40 cellular contexts compared by ENCODE assay signal in genomic region chr2:228458364-228458763, GRCh38.
"Had no signal": no experiment of that assay in that cellular context is flagged by ENCODE, and none has a peak within 500 bp of the region (broad histone marks: within the 10 kb centered on the region; RNA-seq: fewer than 3 reads in every experiment).

No MANE protein-coding gene starts in this region.

- H3K4me1 Mint-ChIP-seq: activated naive CD4-positive, alpha-beta T cell treated with anti-CD3 and anti-CD28 coated beads, Interleukin-2, amount 10 ng/mL, durations not matched to agents 7 days and 5 days; activated naive CD4-positive, alpha-beta T cell treated with anti-CD3 and anti-CD28 coated beads, Interleukin-2, amount 50 U/mL, for 24 hours; activated naive CD8-positive, alpha-beta T cell treated with anti-CD3 and anti-CD28 coated beads for 36 hours; activated naive CD8-positive, alpha-beta T cell treated with anti-CD3 and anti-CD28 coated beads, Interleukin-2, amount 10 ng/mL, durations not matched to agents 7 days and 5 days; activated naive CD8-positive, alpha-beta T cell treated with anti-CD3 and anti-CD28 coated beads, Interleukin-2, amount 50 U/mL, for 24 hours; activated T-helper 17 cell treated with anti-CD3 and anti-CD28 coated beads, Interleukin-2, amount 50 U/mL, for 72 hours; brain; central memory CD8-positive, alpha-beta T cell had no signal

- H3K4me1 ChIP-seq: adrenal gland, ascending aorta, body of pancreas, breast epithelium had no signal

- DNase-seq: activated effector memory CD4-positive, alpha-beta T cell treated with anti-CD3 and anti-CD28 coated beads, Interleukin-2, amount 50 U/mL, for 16 hours; activated effector memory CD4-positive, alpha-beta T cell treated with Interleukin-2 at 50 U/mL for 16 hours; activated gamma-delta T cell; activated gamma-delta T cell treated with Interleukin-2 at 50 U/mL for 16 hours; activated naive CD4-positive, alpha-beta T cell; activated naive CD4-positive, alpha-beta T cell treated with anti-CD3 and anti-CD28 coated beads for 36 hours; activated naive CD4-positive, alpha-beta T cell treated with anti-CD3 and anti-CD28 coated beads, Interleukin-2, amount 10 ng/mL, durations not matched to agents 7 days and 5 days; activated naive CD4-positive, alpha-beta T cell treated with anti-CD3 and anti-CD28 coated beads, Interleukin-2, amount 50 U/mL, for 16 hours; activated naive CD4-positive, alpha-beta T cell treated with Interleukin-2 at 50 U/mL for 16 hours; activated naive CD8-positive, alpha-beta T cell treated with anti-CD3 and anti-CD28 coated beads for 36 hours; activated naive CD8-positive, alpha-beta T cell treated with anti-CD3 and anti-CD28 coated beads, Interleukin-2, amount 10 ng/mL, durations not matched to agents 7 days and 5 days; activated naive CD8-positive, alpha-beta T cell treated with anti-CD3 and anti-CD28 coated beads, Interleukin-2, amount 50 U/mL, for 24 hours; activated T-cell treated with anti-CD3 and anti-CD28 coated beads, Interleukin-2, amount 50 U/mL, for 1 hour; activated T-cell treated with anti-CD3 and anti-CD28 coated beads, Interleukin-2, amount 50 U/mL, for 24 hours; activated T-cell treated with anti-CD3 and anti-CD28 coated beads, Interleukin-2, amount 50 U/mL, for 4 hours; activated T-cell treated with anti-CD3 and anti-CD28 coated beads, Interleukin-2, amount 50 U/mL, for 48 hours; activated T-cell treated with anti-CD3 and anti-CD28 coated beads, Interleukin-2, amount 50 U/mL, for 72 hours; adrenal gland; amniotic stem cell; amygdala; anterior cingulate cortex; aorta; body of pancreas; brain microvascular endothelial cell; caudate nucleus; central memory CD4-positive, alpha-beta T cell; cerebellar nuclear complex had no signal

- H3K4me3 ChIP-seq: adrenal gland, ascending aorta, body of pancreas, breast epithelium, cardiac muscle cell had no signal

- H3K27me3 ChIP-seq: adrenal gland, ascending aorta, body of pancreas, brain microvascular endothelial cell, breast epithelium, cardiac muscle cell had no signal

- H3K36me3 ChIP-seq: adrenal gland, ascending aorta, brain microvascular endothelial cell, breast epithelium, cardiac muscle cell had no signal

- ATAC-seq: activated naive CD4-positive, alpha-beta T cell treated with anti-CD3 and anti-CD28 coated beads, Interleukin-2, amount 50 U/mL, for 72 hours; activated naive CD8-positive, alpha-beta T cell treated with anti-CD3 and anti-CD28 coated beads, Interleukin-2, amount 50 U/mL, for 24 hours; activated T-cell treated with anti-CD3 and anti-CD28 coated beads, Interleukin-2, amount 50 U/mL, for 4 hours; activated T-cell treated with anti-CD3 and anti-CD28 coated beads, Interleukin-2, amount 50 U/mL, for 72 hours; activated T-helper 17 cell treated with anti-CD3 and anti-CD28 coated beads, Interleukin-2, amount 50 U/mL, for 72 hours; body of pancreas had no signal

- H3K27ac Mint-ChIP-seq: activated naive CD4-positive, alpha-beta T cell treated with anti-CD3 and anti-CD28 coated beads for 36 hours; activated naive CD4-positive, alpha-beta T cell treated with anti-CD3 and anti-CD28 coated beads, Interleukin-2, amount 10 ng/mL, durations not matched to agents 7 days and 5 days; activated naive CD4-positive, alpha-beta T cell treated with anti-CD3 and anti-CD28 coated beads, Interleukin-2, amount 50 U/mL, for 24 hours; activated naive CD4-positive, alpha-beta T cell treated with anti-CD3 and anti-CD28 coated beads, Interleukin-2, amount 50 U/mL, for 72 hours; activated naive CD8-positive, alpha-beta T cell; activated naive CD8-positive, alpha-beta T cell treated with anti-CD3 and anti-CD28 coated beads for 36 hours; activated naive CD8-positive, alpha-beta T cell treated with anti-CD3 and anti-CD28 coated beads, Interleukin-2, amount 10 ng/mL, durations not matched to agents 7 days and 5 days; activated naive CD8-positive, alpha-beta T cell treated with anti-CD3 and anti-CD28 coated beads, Interleukin-2, amount 50 U/mL, for 24 hours; activated T-cell treated with anti-CD3 and anti-CD28 coated beads, Interleukin-2, amount 50 U/mL, for 24 hours; activated T-cell treated with anti-CD3 and anti-CD28 coated beads, Interleukin-2, amount 50 U/mL, for 72 hours; activated T-helper 1 cell treated with anti-CD3 and anti-CD28 coated beads, Interleukin-12 subunit alpha, Interleukin-12 subunit beta, Interleukin-2, Interleukin-4 antibody, amounts not matched to agents 30 ng/mL and 10 ng/mL and 1 ng/mL, durations not matched to agents 14 hours and 24 hours and 36 hours; activated T-helper 17 cell treated with anti-CD3 and anti-CD28 coated beads, Interleukin-2, amount 50 U/mL, for 72 hours; activated T-helper 2 cell treated with anti-CD3 and anti-CD28 coated beads, Interferon-gamma antibody, Interleukin-2, Interleukin-4, amounts not matched to agents 10 μg/mL and 5 μg/mL and 100 μg/mL, durations not matched to agents 14 hours and 24 hours and 36 hours; brain had no signal

- H3K36me3 Mint-ChIP-seq: activated naive CD4-positive, alpha-beta T cell treated with anti-CD3 and anti-CD28 coated beads, Interleukin-2, amount 10 ng/mL, durations not matched to agents 7 days and 5 days; activated naive CD4-positive, alpha-beta T cell treated with anti-CD3 and anti-CD28 coated beads, Interleukin-2, amount 50 U/mL, for 24 hours; activated naive CD8-positive, alpha-beta T cell treated with anti-CD3 and anti-CD28 coated beads for 36 hours; activated naive CD8-positive, alpha-beta T cell treated with anti-CD3 and anti-CD28 coated beads, Interleukin-2, amount 10 ng/mL, durations not matched to agents 7 days and 5 days; brain had no signal

- H3K27ac ChIP-seq: adrenal gland, ascending aorta, body of pancreas, brain microvascular endothelial cell, breast epithelium, cardiac muscle cell had no signal

- H3K4me3 Mint-ChIP-seq: activated naive CD4-positive, alpha-beta T cell treated with anti-CD3 and anti-CD28 coated beads for 36 hours; activated naive CD4-positive, alpha-beta T cell treated with anti-CD3 and anti-CD28 coated beads, Interleukin-2, amount 10 ng/mL, durations not matched to agents 7 days and 5 days; activated naive CD4-positive, alpha-beta T cell treated with anti-CD3 and anti-CD28 coated beads, Interleukin-2, amount 50 U/mL, for 24 hours; activated naive CD8-positive, alpha-beta T cell; activated naive CD8-positive, alpha-beta T cell treated with anti-CD3 and anti-CD28 coated beads for 36 hours; activated naive CD8-positive, alpha-beta T cell treated with anti-CD3 and anti-CD28 coated beads, Interleukin-2, amount 10 ng/mL, durations not matched to agents 7 days and 5 days; activated naive CD8-positive, alpha-beta T cell treated with anti-CD3 and anti-CD28 coated beads, Interleukin-2, amount 50 U/mL, for 24 hours; activated T-cell treated with anti-CD3 and anti-CD28 coated beads, Interleukin-2, amount 50 U/mL, for 24 hours; activated T-cell treated with anti-CD3 and anti-CD28 coated beads, Interleukin-2, amount 50 U/mL, for 4 hours; activated T-cell treated with anti-CD3 and anti-CD28 coated beads, Interleukin-2, amount 50 U/mL, for 72 hours; activated T-helper 1 cell treated with anti-CD3 and anti-CD28 coated beads, Interleukin-12 subunit alpha, Interleukin-12 subunit beta, Interleukin-2, Interleukin-4 antibody, amounts not matched to agents 30 ng/mL and 10 ng/mL and 1 ng/mL, durations not matched to agents 14 hours and 24 hours and 36 hours; activated T-helper 17 cell treated with anti-CD3 and anti-CD28 coated beads, Interleukin-2, amount 50 U/mL, for 72 hours; brain; central memory CD8-positive, alpha-beta T cell had no signal

- H3K27me3 Mint-ChIP-seq: activated naive CD4-positive, alpha-beta T cell treated with anti-CD3 and anti-CD28 coated beads, Interleukin-2, amount 10 ng/mL, durations not matched to agents 7 days and 5 days; activated naive CD4-positive, alpha-beta T cell treated with anti-CD3 and anti-CD28 coated beads, Interleukin-2, amount 50 U/mL, for 24 hours; activated naive CD8-positive, alpha-beta T cell; activated naive CD8-positive, alpha-beta T cell treated with anti-CD3 and anti-CD28 coated beads for 36 hours; activated naive CD8-positive, alpha-beta T cell treated with anti-CD3 and anti-CD28 coated beads, Interleukin-2, amount 10 ng/mL, durations not matched to agents 7 days and 5 days; activated naive CD8-positive, alpha-beta T cell treated with anti-CD3 and anti-CD28 coated beads, Interleukin-2, amount 50 U/mL, for 24 hours; activated T-cell treated with anti-CD3 and anti-CD28 coated beads, Interleukin-2, amount 50 U/mL, for 24 hours; activated T-helper 17 cell treated with anti-CD3 and anti-CD28 coated beads, Interleukin-2, amount 50 U/mL, for 72 hours; central memory CD8-positive, alpha-beta T cell had no signal

- FAIRE-seq: astrocyte, bronchial epithelial cell had no signal
